ENCODE assay signal across 19 cellular contexts in genomic region chr14:47276931-47277330, GRCh38.
"Had no signal": no experiment of that assay in that cellular context is flagged by ENCODE, and none has a peak within 500 bp of the region (broad histone marks: within the 10 kb centered on the region; RNA-seq: fewer than 3 reads in every experiment).

No MANE protein-coding gene starts in this region.

- H3K36me3 Mint-ChIP-seq: memory B cell, naive B cell had no signal

- DNase-seq: colonic mucosa; effector memory CD4-positive, alpha-beta T cell; foreskin keratinocyte; left cardiac atrium; left ventricle myocardium inferior; lower lobe of right lung; naive B cell; posterior cingulate gyrus; right cardiac atrium; small intestine; stimulated activated CD4-positive, alpha-beta T cell treated with anti-CD3 and anti-CD28 coated beads, Interleukin-12 subunit alpha, Interleukin-12 subunit beta, amount 100 ng/mL, for 4 hours; stimulated activated CD4-positive, alpha-beta T cell treated with anti-CD3 and anti-CD28 coated beads, Interleukin-2, amount 100 ng/mL, for 48 hours; stimulated activated naive CD4-positive, alpha-beta T cell treated with Interleukin-2 at 50 U/mL for 16 hours; thyroid gland; uterus had no signal

- H3K27me3 Mint-ChIP-seq: memory B cell, naive B cell had no signal

- H3K27me3 ChIP-seq: colonic mucosa, foreskin keratinocyte, suprapubic skin, thyroid gland, upper lobe of left lung had no signal

- H3K4me3 ChIP-seq: colonic mucosa, left ventricle myocardium inferior, lower lobe of right lung, suprapubic skin, thyroid gland, upper lobe of left lung, uterus had no signal

- H3K4me1 Mint-ChIP-seq: memory B cell, naive B cell, nephron had no signal

- H3K4me3 Mint-ChIP-seq: memory B cell, naive B cell, nephron had no signal

- H3K9me3 ChIP-seq: colonic mucosa, left ventricle myocardium inferior, lower lobe of right lung, suprapubic skin, thyroid gland, upper lobe of left lung, uterus had no signal

- H3K27ac Mint-ChIP-seq: memory B cell, naive B cell had no signal

- H3K27ac ChIP-seq: colonic mucosa, foreskin keratinocyte, left ventricle myocardium inferior, lower lobe of right lung, suprapubic skin, thyroid gland, upper lobe of left lung, uterus had no signal

- H3K4me1 ChIP-seq: colonic mucosa, foreskin keratinocyte, left ventricle myocardium inferior, lower lobe of right lung, suprapubic skin, thyroid gland, uterus had no signal

- H3K36me3 ChIP-seq: colonic mucosa, left ventricle myocardium inferior, lower lobe of right lung, suprapubic skin, thyroid gland, upper lobe of left lung, uterus had no signal

- H3K9me3 Mint-ChIP-seq: nephron had no signal

- ATAC-seq: foreskin keratinocyte, left cardiac atrium, right cardiac atrium had no signal
